ENCODE assay signal across 16 cellular contexts in the genomic region with DNA sequence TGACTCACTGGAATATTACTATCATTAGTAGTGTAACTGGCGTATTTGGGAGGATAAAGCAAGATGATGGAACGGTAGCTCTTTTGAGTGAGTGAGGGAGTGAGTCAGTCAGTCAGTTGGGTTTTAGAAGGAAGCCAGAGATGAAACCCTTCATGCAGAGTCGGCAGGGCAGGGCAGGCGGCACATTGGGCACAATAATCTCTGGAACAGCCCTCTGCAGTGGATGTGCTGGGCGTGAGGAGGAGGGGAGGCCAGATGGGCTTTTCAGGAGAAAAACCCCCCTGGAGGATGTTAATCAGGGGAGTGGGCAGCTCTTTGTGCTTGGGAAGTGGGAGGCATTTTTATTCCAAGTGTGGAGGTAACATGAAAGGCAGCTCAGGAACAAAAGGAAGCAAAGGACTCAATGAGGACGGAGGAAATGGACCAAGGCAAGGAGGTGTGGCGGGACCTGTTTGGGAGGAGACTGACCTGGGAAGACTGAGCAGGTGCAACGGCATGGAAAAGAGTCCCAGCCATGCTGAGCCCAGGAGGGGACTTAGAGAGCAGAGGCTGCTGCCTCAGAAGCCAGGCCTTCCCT.
DNase-seq lines count a peak whose midpoint lies in the region; ATAC-seq, FAIRE-seq and TF ChIP-seq lines count a peak whose summit lies in the region.
"Had no signal": no experiment of that assay in that cellular context is flagged by ENCODE, and none has a peak within 500 bp of the region (broad histone marks: within the 10 kb centered on the region; RNA-seq: fewer than 3 reads in every experiment).

No MANE protein-coding gene starts in this region.

- no peak overlapping the region for H3K4me3 ChIP-seq in Caco-2 (ENCODE audit: low read depth, low read length)
- H3K4me3 ChIP-seq in HCT116 (replicated peaks in 1 of 2; ENCODE audit: low read depth in 1 of 2, low read length in 2 of 2): no peak overlapping the region

- H3K4me2 ChIP-seq in HCT116 (ENCODE audit: low read length): peak overlapping the region; percentile 50; the same call in 1 of the 2 replicates

- H3K36me3 ChIP-seq in Caco-2 (ENCODE audit: control insufficient read depth, insufficient read depth, low read length) (no peaks in the 10 kb centered on the region), HCT116 (ENCODE audit: control insufficient read depth in 1 of 2, insufficient read depth in 2 of 2, low read length in 2 of 2) (no peaks in the 10 kb centered on the region)

- FAIRE-seq in GM12891 (lab: Jason Lieb, UNC): no peak
- FAIRE-seq: islet of Langerhans had no signal

- H3K4me1 Mint-ChIP-seq in Caco-2 (ENCODE audit: low read depth, unreplicated experiment): peaks cover 19% of the 10 kb centered on the region
- H3K4me1 Mint-ChIP-seq in T-helper 17 cell: peaks cover 19% of the 10 kb centered on the region
- peaks cover 24% of the 10 kb centered on the region for H3K4me1 Mint-ChIP-seq in endothelial cell (ENCODE audit: unreplicated experiment)

- H3K27me3 ChIP-seq in Caco-2 (replicated peaks; ENCODE audit: control insufficient read depth, insufficient read depth, low read length) (no peaks in the 10 kb centered on the region), HCT116 (ENCODE audit: insufficient read depth, low read length) (no peaks in the 10 kb centered on the region)

- TF ChIP-seq CTCF in Caco-2 (IDR thresholded peaks at IDR 0.05; ENCODE audit: insufficient read depth in 1 of 2, low read depth in 1 of 2, low read length in 1 of 2, severe bottlenecking in 1 of 2, unreplicated experiment in 1 of 2) (no peak), HCT116 (IDR thresholded peaks at IDR 0.05 in 2 of 3, conservative IDR thresholded peaks at IDR 0.05 in 1 of 3; ENCODE audit: borderline replicate concordance in 1 of 3, insufficient read depth in 1 of 3, low read depth in 2 of 3, low read length in 2 of 3) (no peak), endothelial cell (IDR thresholded peaks at IDR 0.05; ENCODE audit: unreplicated experiment) (no peak)

- no peaks in the 10 kb centered on the region for H3K9me3 ChIP-seq in Caco-2
- no peaks in the 10 kb centered on the region for H3K9me3 ChIP-seq in HCT116 (ENCODE audit: control insufficient read depth in 1 of 2, insufficient read depth in 1 of 2, low read depth in 1 of 2, low read length in 2 of 2)
- no peaks in the 10 kb centered on the region for H3K9me3 ChIP-seq in T-helper 17 cell (ENCODE audit: control insufficient read depth, low read length, poor library complexity, severe bottlenecking)

- H3K9me2 ChIP-seq in HCT116 (ENCODE audit: insufficient read depth): no peaks in the 10 kb centered on the region

- DNase-seq in Caco-2 (no peak), HCT116 (ENCODE audit: low read depth, low spot score) (no peak), T-helper 17 cell (no peak), iPS-NIHi7 (ENCODE audit: extremely low spot score) (peak; percentile 79), GM12891 (ENCODE audit: insufficient read length, low spot score) (no peak), endothelial cell (ENCODE audit: low spot score) (no peak)
- no peak for DNase-seq in stimulated activated naive CD8-positive, alpha-beta T cell treated with anti-CD3 and anti-CD28 coated beads, Interleukin-15, Interleukin-2, amounts not matched to agents 100 U/mL and 50 U/mL, for 24 hours
- DNase-seq: activated gamma-delta T cell; CD4-positive, alpha-beta T cell; cerebellar nuclear complex; foreskin fibroblast; NCI-H1436 treated with DMSO at 0.1 percent for 48 hours; NCI-H526 treated with DMSO at 0.1 percent for 48 hours had no signal

- CTCF ChIA-PET in Caco-2 (lab: Charles Lee): no interaction called here
- CTCF ChIA-PET in HCT116 (lab: Charles Lee): no interaction called here

- H3K9ac ChIP-seq in HCT116 (ENCODE audit: low read length): 0 out of 2 replicates have a peak overlapping the region, but pooled peaks have one; percentile 2

- no TSS peak for BruUV-seq in Caco-2 (replicated peaks; lab: Mats Ljungman, UMichigan)
- BruUV-seq in HCT116 (replicated peaks; lab: Mats Ljungman, UMichigan): no TSS peak

- no peak overlapping the region for H3K27ac ChIP-seq in HCT116 (ENCODE audit: low read depth, low read length)
- H3K27ac ChIP-seq: VCaP had no signal

- no peaks in the 10 kb centered on the region for H4K20me1 ChIP-seq in HCT116 (ENCODE audit: insufficient read depth)

- RAD21 ChIA-PET in HCT116 (lab: Charles Lee; ENCODE audit: low non-redundant PET in 1 of 2, low total read pairs in 2 of 2, uncharacterized antibody in 2 of 2, unreplicated experiment in 2 of 2): no interaction called here

- no peak for TF ChIP-seq POLR2A in HCT116 (IDR thresholded peaks at IDR 0.05; ENCODE audit: borderline replicate concordance, extremely low read depth, insufficient read depth, insufficient read length)
- no peak for TF ChIP-seq POLR2A in GM12891 (IDR thresholded peaks at IDR 0.05; ENCODE audit: low read depth, low read length)

- H3K9me3 Mint-ChIP-seq in Caco-2 (ENCODE audit: unreplicated experiment) (no peaks in the 10 kb centered on the region), endothelial cell (ENCODE audit: unreplicated experiment) (no peaks in the 10 kb centered on the region)
- H3K9me3 Mint-ChIP-seq: CD4-positive, alpha-beta T cell had no signal

- no peaks in the 10 kb centered on the region for H3K79me2 ChIP-seq in HCT116 (ENCODE audit: insufficient read depth, low read length)

- H3K4me1 ChIP-seq in Caco-2 (peaks cover 4% of the 10 kb centered on the region; the same call in 1 of the 2 replicates), HCT116 (ENCODE audit: control insufficient read depth in 1 of 2, insufficient read depth in 2 of 2, low read length in 2 of 2) (peaks cover 0 to 20% of the 10 kb centered on the region in 2 experiments; a peak in 2 of 4 replicates)

- ATAC-seq in HCT116 (no peak), T-helper 17 cell (no peak), HG03457 (IDR thresholded peaks at IDR 0.05; ENCODE audit: unreplicated experiment) (no peak)
- ATAC-seq in stimulated activated naive CD8-positive, alpha-beta T cell treated with anti-CD3 and anti-CD28 coated beads, Interleukin-15, Interleukin-2, amounts not matched to agents 100 U/mL and 50 U/mL, for 24 hours: no peak

- H3K27ac Mint-ChIP-seq in Caco-2 (ENCODE audit: unreplicated experiment) (peak overlapping the region; percentile 10), T-helper 17 cell (peak overlapping the region; percentile 45), endothelial cell (ENCODE audit: unreplicated experiment) (no peak overlapping the region)
- H3K27ac Mint-ChIP-seq: CD4-positive, alpha-beta T cell had no signal

- intact Hi-C loops in Caco-2 (cut with micrococcal nuclease; ENCODE audit: unreplicated experiment) (no loop called here), HCT116 (cut with micrococcal nuclease) (no loop called here)

- peaks cover 28% of the 10 kb centered on the region for H3K36me3 Mint-ChIP-seq in Caco-2 (ENCODE audit: insufficient read depth, unreplicated experiment)
- peaks cover 5% of the 10 kb centered on the region for H3K36me3 Mint-ChIP-seq in T-helper 17 cell (ENCODE audit: low read depth)
- H3K36me3 Mint-ChIP-seq in endothelial cell (ENCODE audit: low read depth, unreplicated experiment): peaks cover 9% of the 10 kb centered on the region

- POLR2A ChIA-PET in Caco-2 (lab: Charles Lee): no interaction called here
- POLR2A ChIA-PET in HCT116 (lab: Charles Lee): no interaction called here

- no peaks in the 10 kb centered on the region for H3K27me3 Mint-ChIP-seq in Caco-2 (ENCODE audit: insufficient read depth, unreplicated experiment)
- peaks cover 16% of the 10 kb centered on the region for H3K27me3 Mint-ChIP-seq in T-helper 17 cell
- H3K27me3 Mint-ChIP-seq in endothelial cell (ENCODE audit: unreplicated experiment): peaks cover 6% of the 10 kb centered on the region

- no peak for TF ChIP-seq RAD21 in HCT116 (IDR thresholded peaks at IDR 0.05; ENCODE audit: low read depth)

- H2AFZ ChIP-seq in HCT116 (ENCODE audit: low read depth, low read length, poor library complexity, severe bottlenecking): no peak overlapping the region

- H3K4me3 Mint-ChIP-seq in Caco-2 (ENCODE audit: unreplicated experiment) (no peak overlapping the region), T-helper 17 cell (no peak overlapping the region), endothelial cell (ENCODE audit: unreplicated experiment) (no peak overlapping the region)
- H3K4me3 Mint-ChIP-seq: CD4-positive, alpha-beta T cell had no signal

TF ChIP-seq in HCT116, 20 proteins besides CTCF, POLR2A, EP300 and RAD21 (continues in another document):
- no peak for TF ChIP-seq SRF (IDR thresholded peaks at IDR 0.05; ENCODE audit: low read depth)
- no peak for TF ChIP-seq EGR1 (IDR thresholded peaks at IDR 0.05; ENCODE audit: low read depth)

TF ChIP-seq in GM12891, 5 proteins besides CTCF, POLR2A, EP300 and RAD21:
- no peak for TF ChIP-seq PAX5 (IDR thresholded peaks at IDR 0.05; ENCODE audit: insufficient read depth, low read length, severe bottlenecking)
- no peak for TF ChIP-seq POLR2AphosphoS5 (IDR thresholded peaks at IDR 0.05; ENCODE audit: low read depth, low read length)
- no peak for TF ChIP-seq TAF1 (IDR thresholded peaks at IDR 0.05; ENCODE audit: low read depth, low read length)
- no peak for TF ChIP-seq SPI1 (IDR thresholded peaks at IDR 0.05; ENCODE audit: low read depth, low read length)
- TF ChIP-seq POU2F2 (IDR thresholded peaks at IDR 0.05; ENCODE audit: low read depth, low read length): no peak
